28 cellular contexts compared by ENCODE assay signal in the genomic region with DNA sequence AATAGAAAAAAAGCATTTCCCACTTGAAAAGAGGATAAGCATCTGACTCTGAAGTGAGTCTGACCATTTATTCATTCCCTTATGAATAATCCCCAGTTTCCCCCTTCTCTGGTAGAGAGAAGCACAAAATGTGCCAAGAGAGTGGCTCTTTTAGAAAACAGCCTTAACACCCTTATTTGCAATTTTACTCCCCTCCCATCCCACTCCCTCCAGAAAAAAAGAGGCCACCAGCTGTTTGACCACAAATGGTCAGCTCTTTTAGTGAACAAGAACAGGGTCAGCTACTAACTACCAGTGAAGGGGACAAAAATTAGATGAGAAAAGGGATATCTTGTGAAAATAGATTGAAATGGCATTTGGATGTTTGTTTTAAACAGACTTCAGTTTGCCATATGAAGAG.
"Had no signal": no experiment of that assay in that cellular context is flagged by ENCODE, and none has a peak within 500 bp of the region (broad histone marks: within the 10 kb centered on the region; RNA-seq: fewer than 3 reads in every experiment).

No MANE protein-coding gene starts in this region.

- DNase-seq: activated CD4-positive, alpha-beta memory T cell treated with anti-CD3 and anti-CD28 coated beads, Interleukin-2, amount 10 ng/mL, durations not matched to agents 7 days and 5 days; activated CD4-positive, alpha-beta T cell treated with anti-CD3 and anti-CD28 coated beads, Interleukin-2, amount 10 ng/mL, durations not matched to agents 7 days and 5 days; activated CD4-positive, CD25-positive, alpha-beta regulatory T cell; activated gamma-delta T cell; activated naive CD4-positive, alpha-beta T cell treated with anti-CD3 and anti-CD28 coated beads for 36 hours; activated T-cell treated with anti-CD3 and anti-CD28 coated beads for 4 hours; activated T-cell treated with anti-CD3 and anti-CD28 coated beads, Interleukin-2, amount 50 U/mL, for 48 hours; amygdala; IMR-90; Kasumi-1; KBM-7; NCI-H1092; NCI-H1417; NCI-H1694; NCI-H2029; NCI-H510A treated with DMSO at 0.1 percent for 48 hours; NCI-H69; PC-3; SHP77; T-cell; T-helper 2 cell; T1000 had no signal

- H3K4me3 Mint-ChIP-seq: activated CD4-positive, alpha-beta memory T cell treated with anti-CD3 and anti-CD28 coated beads, Interleukin-2, amount 10 ng/mL, durations not matched to agents 7 days and 5 days; activated CD4-positive, alpha-beta T cell treated with anti-CD3 and anti-CD28 coated beads, Interleukin-2, amount 10 ng/mL, durations not matched to agents 7 days and 5 days; activated naive CD4-positive, alpha-beta T cell treated with anti-CD3 and anti-CD28 coated beads for 36 hours; activated naive CD8-positive, alpha-beta T cell; activated T-helper 17 cell treated with anti-CD3 and anti-CD28 coated beads, Interleukin-2, amount 50 U/mL, for 72 hours; brain; T-cell had no signal

- FAIRE-seq: astrocyte, RCC 7860 had no signal

- ATAC-seq: activated T-helper 17 cell treated with anti-CD3 and anti-CD28 coated beads, Interleukin-2, amount 50 U/mL, for 72 hours; PC-3; T-cell had no signal

- H3K9me3 Mint-ChIP-seq: activated CD4-positive, alpha-beta T cell treated with anti-CD3 and anti-CD28 coated beads, Interleukin-2, amount 10 ng/mL, durations not matched to agents 7 days and 5 days; activated T-helper 17 cell treated with anti-CD3 and anti-CD28 coated beads, Interleukin-2, amount 50 U/mL, for 72 hours had no signal

- H3K27ac Mint-ChIP-seq: activated CD4-positive, alpha-beta memory T cell treated with anti-CD3 and anti-CD28 coated beads, Interleukin-2, amount 10 ng/mL, durations not matched to agents 7 days and 5 days; activated CD4-positive, alpha-beta T cell treated with anti-CD3 and anti-CD28 coated beads, Interleukin-2, amount 10 ng/mL, durations not matched to agents 7 days and 5 days; activated naive CD4-positive, alpha-beta T cell treated with anti-CD3 and anti-CD28 coated beads for 36 hours; activated naive CD8-positive, alpha-beta T cell; activated T-helper 17 cell treated with anti-CD3 and anti-CD28 coated beads, Interleukin-2, amount 50 U/mL, for 72 hours; T-cell had no signal

- H3K36me3 Mint-ChIP-seq: activated naive CD8-positive, alpha-beta T cell; T-cell had no signal

- H3K27ac ChIP-seq: VCaP had no signal

- H3K27me3 Mint-ChIP-seq: activated CD4-positive, alpha-beta memory T cell treated with anti-CD3 and anti-CD28 coated beads, Interleukin-2, amount 10 ng/mL, durations not matched to agents 7 days and 5 days; activated CD4-positive, alpha-beta T cell treated with anti-CD3 and anti-CD28 coated beads, Interleukin-2, amount 10 ng/mL, durations not matched to agents 7 days and 5 days; activated naive CD8-positive, alpha-beta T cell; activated T-helper 17 cell treated with anti-CD3 and anti-CD28 coated beads, Interleukin-2, amount 50 U/mL, for 72 hours; T-cell had no signal

- H3K4me1 Mint-ChIP-seq: activated CD4-positive, alpha-beta memory T cell treated with anti-CD3 and anti-CD28 coated beads, Interleukin-2, amount 10 ng/mL, durations not matched to agents 7 days and 5 days; activated CD4-positive, alpha-beta T cell treated with anti-CD3 and anti-CD28 coated beads, Interleukin-2, amount 10 ng/mL, durations not matched to agents 7 days and 5 days; activated T-helper 17 cell treated with anti-CD3 and anti-CD28 coated beads, Interleukin-2, amount 50 U/mL, for 72 hours; T-cell had no signal
